In the genomic region with DNA sequence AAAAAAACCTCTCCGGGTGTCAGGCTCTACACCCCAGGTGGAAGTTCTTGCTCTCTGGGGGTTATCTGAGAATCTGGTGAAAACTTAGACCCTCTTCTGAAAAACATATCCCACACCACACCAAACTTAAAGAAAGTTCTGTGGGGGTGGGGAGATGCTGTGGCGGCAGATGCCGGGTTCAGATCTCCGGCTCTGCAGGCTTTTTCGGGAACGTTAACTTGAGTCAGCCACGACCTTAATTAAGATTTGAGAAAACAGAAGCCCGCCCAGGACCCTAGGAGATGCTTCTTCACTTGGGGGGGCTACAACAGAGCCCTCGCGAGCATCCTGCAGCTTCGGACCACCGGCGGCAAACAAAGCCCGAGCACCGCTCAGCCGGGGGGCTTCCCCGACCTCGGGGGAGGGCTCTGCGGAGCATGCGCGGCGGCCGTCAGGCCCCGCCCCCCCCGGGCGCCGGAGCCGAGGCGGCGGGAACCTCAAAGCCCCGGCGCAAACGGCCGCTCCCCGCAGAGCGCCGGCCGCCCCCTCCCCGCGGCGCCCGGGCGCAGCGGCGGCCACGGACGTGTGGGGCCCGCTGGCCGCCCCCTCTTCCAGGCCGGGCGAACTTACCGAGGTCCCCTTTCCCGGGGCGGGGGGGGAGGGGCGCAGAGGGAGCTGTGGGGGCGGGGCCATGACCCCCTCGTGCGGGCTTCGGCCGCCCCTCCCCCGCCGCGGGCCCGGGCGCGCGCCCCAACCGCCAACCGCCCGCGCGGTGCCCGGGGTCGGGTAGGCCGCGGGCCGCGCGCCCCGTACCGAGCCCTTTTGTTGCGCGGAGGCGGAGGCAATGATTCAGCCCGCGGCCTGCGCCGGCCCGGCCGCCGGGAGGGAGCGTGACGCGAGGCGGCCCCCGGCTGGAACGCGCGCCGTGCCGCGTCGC, we compare ENCODE assay signal across 8 cellular contexts. TPM values are rescaled to one million over a fixed set of nuclear protein-coding genes. Genes with fewer than 3 reads are reported as not detected.
DNase-seq lines count a peak whose midpoint lies in the region; ATAC-seq and TF ChIP-seq lines count a peak whose summit lies in the region.

No MANE protein-coding gene starts in this region.

- H3K79me2 ChIP-seq in hepatocyte, result peaks cover 59% of the 10 kb centered on the region

- peaks cover 41% of the 10 kb centered on the region for H4K20me1 ChIP-seq in hepatocyte (ENCODE audit: insufficient read depth, poor library complexity, severe bottlenecking)

- peak overlapping the region; percentile 67 for H2AFZ ChIP-seq in hepatocyte

- H3K4me3 ChIP-seq in A673 (ENCODE audit: low read depth, low read length, poor library complexity, severe bottlenecking), result peak overlapping the region; percentile 95
- H3K4me3 ChIP-seq in hepatocyte, result peak overlapping the region; percentile 51
- H3K4me3 ChIP-seq in sigmoid colon, result peak overlapping the region; percentile 60 to 77 (median 66)

- H3K9me3 ChIP-seq in A673 (ENCODE audit: low read depth, low read length, poor library complexity, severe bottlenecking), result no peaks in the 10 kb centered on the region
- no peaks in the 10 kb centered on the region for H3K9me3 ChIP-seq in hepatocyte (ENCODE audit: low read depth)
- no peaks in the 10 kb centered on the region for H3K9me3 ChIP-seq in sigmoid colon

- 2% methylated on average over 18 of the region's 103 CpGs for WGBS in hepatocyte (ENCODE audit: low lambda C conversion rate, missing lambda C conversion rate)
- WGBS in sigmoid colon, 2 donors, result 1% methylated on average over 103 of the region's 103 CpGs

- POLR2A ChIA-PET in A673 (lab: Charles Lee; ENCODE audit: low non-redundant PET), result interaction anchor here (0.5 kb wide), 1 partner anchor 62 kb away, joined by 4 read pairs; no protein-coding TSS in a partner anchor

- peak; percentile 73 for DNase-seq in A673 (ENCODE audit: low spot score)
- peak; percentile 30 for DNase-seq in T follicular helper cell (ENCODE audit: low read depth)
- peak; percentile 80 for DNase-seq in hepatocyte (ENCODE audit: low spot score)
- no peak for DNase-seq in sigmoid colon
- DNase-seq in GF-D8 (lab: John Stamatoyannopoulos, UW), result no peak

- TF ChIP-seq POLR2A in GM18526 (IDR thresholded peaks at IDR 0.05; ENCODE audit: extremely low read depth, insufficient read length) (peak; percentile 34), sigmoid colon (IDR thresholded peaks at IDR 0.05) (no peak)

- H3K4me1 ChIP-seq in A673 (ENCODE audit: insufficient read depth, low read length, poor library complexity, severe bottlenecking) (peaks cover 31% of the 10 kb centered on the region), hepatocyte (ENCODE audit: insufficient read depth) (peaks cover 25% of the 10 kb centered on the region), sigmoid colon (peaks cover 0 to 39% (median 29%) of the 10 kb centered on the region in 4 donors)

- no peaks in the 10 kb centered on the region for H3K9me2 ChIP-seq in hepatocyte (replicated peaks; ENCODE audit: insufficient read depth)

- no peaks in the 10 kb centered on the region for H3K27me3 ChIP-seq in A673 (replicated peaks; ENCODE audit: insufficient read depth, low read depth, low read length, poor library complexity)
- H3K27me3 ChIP-seq in hepatocyte, result no peaks in the 10 kb centered on the region
- H3K27me3 ChIP-seq in sigmoid colon, result no peaks in the 10 kb centered on the region

- TF ChIP-seq CTCF in A673 (conservative IDR thresholded peaks at IDR 0.05; ENCODE audit: low read depth, low read length), result no peak
- no peak for TF ChIP-seq CTCF in hepatocyte (IDR thresholded peaks at IDR 0.05; ENCODE audit: poor library complexity)
- TF ChIP-seq CTCF in sigmoid colon (IDR thresholded peaks at IDR 0.05), result no peak

- intact Hi-C loops in A673 (cut with micrococcal nuclease; ENCODE audit: unreplicated experiment) (no loop called here), sigmoid colon (cut with DNase I) (loop anchor here (1.0 to 5.0 kb wide), 2 partner anchors 13 to 90 kb away; no protein-coding TSS in a partner anchor)

- CTCF ChIA-PET in A673 (lab: Charles Lee), result no interaction called here

- H3K27ac ChIP-seq in A673 (ENCODE audit: low read depth, low read length, poor library complexity, severe bottlenecking) (peak overlapping the region; percentile 96), angular gyrus (ENCODE audit: low read depth, low read length) (peak overlapping the region; percentile 76), hepatocyte (peak overlapping the region; percentile 84), sigmoid colon (peak overlapping the region; percentile 80 to 94 (median 88))

- peak overlapping the region; percentile 92 for H3K4me2 ChIP-seq in hepatocyte

- peaks cover 40% of the 10 kb centered on the region for H3K36me3 ChIP-seq in A673 (ENCODE audit: insufficient read depth, low read length, poor library complexity, severe bottlenecking)
- H3K36me3 ChIP-seq in hepatocyte (replicated peaks; ENCODE audit: insufficient read depth, low read depth), result no peaks in the 10 kb centered on the region
- peaks cover 0 to 17% (median 0%) of the 10 kb centered on the region in 4 donors for H3K36me3 ChIP-seq in sigmoid colon

- ATAC-seq in HG03442 (IDR thresholded peaks at IDR 0.05; ENCODE audit: unreplicated experiment), result peak; percentile 33

- TF ChIP-seq EP300 in sigmoid colon (IDR thresholded peaks at IDR 0.05), result no peak

- BruUV-seq in A673 (replicated peaks; lab: Mats Ljungman, UMichigan), result no TSS peak

RNA-seq across cellular contexts. Expression of a gene that starts 2.0 kb away (rescaled TPM):
- total RNA-seq in A673 (2021) (180 and 182 TPM in 2 replicates), hepatocyte (42.1 and 56.9 TPM in 2 replicates), sigmoid colon (10 to 100 TPM; 12.8 to 21.9 (median 17.8) TPM)
- polyA plus RNA-seq in hepatocyte (22.5 and 25.1 TPM in 2 replicates), sigmoid colon (10 to 100 TPM; 16.8 to 62.9 (median 28.9) TPM)

Comparison
In these comparisons a context has a peak if more than half of its experiments do, and no peak if none do; other contexts are left out.
1. DNase-seq: peak in A673 (single experiment), T follicular helper cell (single experiment) and hepatocyte (single experiment); none in sigmoid colon (single experiment) and GF-D8 (single experiment).
2. Peak in every context shown above with its lines, with median percentiles within 50 percentile points of each other: H3K27ac ChIP-seq and H3K4me3 ChIP-seq.